ENCODE assay signal across 2 cellular contexts in the genomic region with DNA sequence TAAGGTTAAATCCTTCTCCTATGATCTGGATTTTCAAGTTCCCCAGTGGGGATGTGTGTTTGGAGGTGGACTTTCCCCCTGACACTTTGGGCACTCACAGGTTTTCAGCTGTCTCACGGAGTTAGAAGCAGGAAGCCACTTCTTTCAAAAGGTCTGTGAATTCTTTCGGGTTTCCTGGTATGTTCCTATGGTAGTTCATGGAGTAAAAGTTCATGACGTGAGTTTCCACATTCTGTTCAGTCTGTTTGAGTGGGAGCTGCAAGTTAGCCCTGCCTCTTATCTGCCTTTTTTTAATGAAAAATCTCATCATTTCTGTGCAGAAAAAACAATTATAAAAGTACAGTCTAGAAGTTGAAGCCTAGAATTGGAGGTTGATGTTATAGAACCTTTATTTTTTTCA.
TF ChIP-seq lines count a peak whose summit lies in the region.

No MANE protein-coding gene starts in this region.

TF ChIP-seq in SK-N-SH, 30 proteins besides CTCF, POLR2A, EP300 and RAD21 (continued from another document):
- TF ChIP-seq ZBTB33 (IDR thresholded peaks at IDR 0.05; ENCODE audit: borderline replicate concordance, low read depth) (no peak), TAF1 (IDR thresholded peaks at IDR 0.05; ENCODE audit: borderline replicate concordance, low read depth, low read length) (no peak), JUND (IDR thresholded peaks at IDR 0.05) (no peak), FOXJ3 (CRISPR knock-in tag; IDR thresholded peaks at IDR 0.05) (no peak), POLR2AphosphoS5 (IDR thresholded peaks at IDR 0.05; ENCODE audit: low read depth, low read length) (no peak), MXI1 (IDR thresholded peaks at IDR 0.05; ENCODE audit: low read depth, low read length) (no peak), RCOR1 (IDR thresholded peaks at IDR 0.05; ENCODE audit: low read length) (no peak), MEF2A (IDR thresholded peaks at IDR 0.05; ENCODE audit: borderline replicate concordance, low read depth) (no peak), NFIC (IDR thresholded peaks at IDR 0.05; ENCODE audit: borderline replicate concordance) (no peak), NRF1 (IDR thresholded peaks at IDR 0.05; ENCODE audit: low read depth, low read length) (no peak), RFX5 (IDR thresholded peaks at IDR 0.05; ENCODE audit: low read length) (no peak), FOSL2 (IDR thresholded peaks at IDR 0.05; ENCODE audit: borderline replicate concordance, low read depth) (no peak)
- TF ChIP-seq, protein P1, sequence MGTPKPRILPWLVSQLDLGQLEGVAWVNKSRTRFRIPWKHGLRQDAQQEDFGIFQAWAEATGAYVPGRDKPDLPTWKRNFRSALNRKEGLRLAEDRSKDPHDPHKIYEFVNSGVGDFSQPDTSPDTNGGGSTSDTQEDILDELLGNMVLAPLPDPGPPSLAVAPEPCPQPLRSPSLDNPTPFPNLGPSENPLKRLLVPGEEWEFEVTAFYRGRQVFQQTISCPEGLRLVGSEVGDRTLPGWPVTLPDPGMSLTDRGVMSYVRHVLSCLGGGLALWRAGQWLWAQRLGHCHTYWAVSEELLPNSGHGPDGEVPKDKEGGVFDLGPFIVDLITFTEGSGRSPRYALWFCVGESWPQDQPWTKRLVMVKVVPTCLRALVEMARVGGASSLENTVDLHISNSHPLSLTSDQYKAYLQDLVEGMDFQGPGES (IDR thresholded peaks at IDR 0.05; ENCODE audit: low read depth, low read length): no peak

TF ChIP-seq in SK-N-SH treated with all-trans-retinoic acid at 6 μM for 48 hours, 23 proteins besides CTCF, POLR2A, EP300 and RAD21 (continued from another document):
- TF ChIP-seq POU6F1 (CRISPR knock-in tag; IDR thresholded peaks at IDR 0.05; ENCODE audit: borderline replicate concordance, low read depth) (no peak), PPARA (CRISPR knock-in tag; IDR thresholded peaks at IDR 0.05; ENCODE audit: borderline replicate concordance) (no peak), ZNF70 (CRISPR knock-in tag; IDR thresholded peaks at IDR 0.05) (no peak), ZFP30 (CRISPR knock-in tag; IDR thresholded peaks at IDR 0.05) (no peak), CSDC2 (CRISPR knock-in tag; IDR thresholded peaks at IDR 0.05) (no peak), SNAI2 (CRISPR knock-in tag; IDR thresholded peaks at IDR 0.05) (no peak), ZNF8 (CRISPR knock-in tag; IDR thresholded peaks at IDR 0.05) (no peak), ARNTL (CRISPR knock-in tag; IDR thresholded peaks at IDR 0.05; ENCODE audit: borderline replicate concordance, low read depth) (no peak), RARB (CRISPR knock-in tag; IDR thresholded peaks at IDR 0.05) (no peak), BACH2 (CRISPR knock-in tag; IDR thresholded peaks at IDR 0.05; ENCODE audit: borderline replicate concordance) (no peak), TOX (CRISPR knock-in tag; IDR thresholded peaks at IDR 0.05; ENCODE audit: borderline replicate concordance) (no peak), ZFP3 (CRISPR knock-in tag; IDR thresholded peaks at IDR 0.05) (no peak), ISL1 (CRISPR knock-in tag; IDR thresholded peaks at IDR 0.05) (no peak)
- TF ChIP-seq, protein P2, sequence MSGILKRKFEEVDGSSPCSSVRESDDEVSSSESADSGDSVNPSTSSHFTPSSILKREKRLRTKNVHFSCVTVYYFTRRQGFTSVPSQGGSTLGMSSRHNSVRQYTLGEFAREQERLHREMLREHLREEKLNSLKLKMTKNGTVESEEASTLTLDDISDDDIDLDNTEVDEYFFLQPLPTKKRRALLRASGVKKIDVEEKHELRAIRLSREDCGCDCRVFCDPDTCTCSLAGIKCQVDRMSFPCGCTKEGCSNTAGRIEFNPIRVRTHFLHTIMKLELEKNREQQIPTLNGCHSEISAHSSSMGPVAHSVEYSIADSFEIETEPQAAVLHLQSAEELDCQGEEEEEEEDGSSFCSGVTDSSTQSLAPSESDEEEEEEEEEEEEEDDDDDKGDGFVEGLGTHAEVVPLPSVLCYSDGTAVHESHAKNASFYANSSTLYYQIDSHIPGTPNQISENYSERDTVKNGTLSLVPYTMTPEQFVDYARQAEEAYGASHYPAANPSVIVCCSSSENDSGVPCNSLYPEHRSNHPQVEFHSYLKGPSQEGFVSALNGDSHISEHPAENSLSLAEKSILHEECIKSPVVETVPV (CRISPR knock-in tag; IDR thresholded peaks at IDR 0.05): no peak
- TF ChIP-seq, protein P3, sequence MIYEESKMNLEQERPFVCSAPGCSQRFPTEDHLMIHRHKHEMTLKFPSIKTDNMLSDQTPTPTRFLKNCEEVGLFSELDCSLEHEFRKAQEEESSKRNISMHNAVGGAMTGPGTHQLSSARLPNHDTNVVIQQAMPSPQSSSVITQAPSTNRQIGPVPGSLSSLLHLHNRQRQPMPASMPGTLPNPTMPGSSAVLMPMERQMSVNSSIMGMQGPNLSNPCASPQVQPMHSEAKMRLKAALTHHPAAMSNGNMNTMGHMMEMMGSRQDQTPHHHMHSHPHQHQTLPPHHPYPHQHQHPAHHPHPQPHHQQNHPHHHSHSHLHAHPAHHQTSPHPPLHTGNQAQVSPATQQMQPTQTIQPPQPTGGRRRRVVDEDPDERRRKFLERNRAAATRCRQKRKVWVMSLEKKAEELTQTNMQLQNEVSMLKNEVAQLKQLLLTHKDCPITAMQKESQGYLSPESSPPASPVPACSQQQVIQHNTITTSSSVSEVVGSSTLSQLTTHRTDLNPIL (CRISPR knock-in tag; IDR thresholded peaks at IDR 0.05; ENCODE audit: low read depth): no peak
